Comparison of ENCODE assay signal across 20 cellular contexts in the genomic region with DNA sequence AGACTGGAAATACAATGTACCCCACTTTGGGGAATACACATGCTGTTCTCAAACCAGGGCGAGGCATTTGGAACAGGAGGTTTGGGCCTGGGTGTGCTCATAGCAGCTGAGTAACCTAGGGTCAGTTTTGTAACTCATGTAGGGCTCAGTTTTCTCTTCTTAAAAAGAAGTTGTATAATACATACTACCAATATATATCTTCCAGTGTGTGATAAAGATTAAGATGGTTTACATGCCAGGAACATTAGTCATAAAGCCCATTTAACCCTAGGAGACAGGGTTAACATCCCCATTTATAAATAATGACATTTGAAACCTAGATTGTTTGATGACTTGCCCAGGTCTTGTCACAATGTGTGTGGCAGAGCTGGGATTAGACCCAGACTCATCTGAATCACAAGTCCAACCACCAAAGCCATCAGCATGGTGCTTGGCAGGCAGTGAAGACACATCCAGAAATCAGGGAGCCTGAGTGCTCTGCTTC. TPM values are rescaled to one million over a fixed set of nuclear protein-coding genes. Genes with fewer than 3 reads are reported as not detected.
DNase-seq lines count a peak whose midpoint lies in the region; ATAC-seq lines count a peak whose summit lies in the region.
"Had no signal": no experiment of that assay in that cellular context is flagged by ENCODE, and none has a peak within 500 bp of the region (broad histone marks: within the 10 kb centered on the region; RNA-seq: fewer than 3 reads in every experiment).

No MANE protein-coding gene starts in this region.

- H3K27ac ChIP-seq in duodenal mucosa (ENCODE audit: low read depth, low read length), result no peak overlapping the region
- H3K27ac ChIP-seq in mucosa of rectum (ENCODE audit: low read depth in 2 of 2, low read length in 2 of 2), result peak overlapping the region; percentile 80 to 85
- H3K27ac ChIP-seq: left lung had no signal

- in situ Hi-C loops in ACHN (cut with HindIII; ENCODE audit: low pct_ligation_motif_present, low pct_unique_long_range_greater_than_20kb, low sequenced_read_pairs), result no loop called here

- DNase-seq in ACHN, result peak; percentile 29
- DNase-seq in M059J (ENCODE audit: low read depth), result peak; percentile 88
- DNase-seq: activated CD4-positive, alpha-beta T cell treated with anti-CD3 and anti-CD28 coated beads for 48 hours; activated naive CD8-positive, alpha-beta T cell treated with anti-CD3 and anti-CD28 coated beads for 36 hours; activated T-cell treated with anti-CD3 and anti-CD28 coated beads, Interleukin-2, amount 50 U/mL, for 1 hour; central memory CD4-positive, alpha-beta T cell; GF-D8; hippocampal formation; KG1; left lung; NCI-H524 treated with DMSO at 0.1 percent for 48 hours; stimulated activated CD4-positive, alpha-beta T cell treated with anti-CD3 and anti-CD28 coated beads, Interleukin-4, amount 100 ng/mL, for 4 hours had no signal

- peak overlapping the region; percentile 20 to 48 for H3K9ac ChIP-seq in duodenal mucosa (ENCODE audit: low read depth in 1 of 2, low read length in 2 of 2)
- H3K9ac ChIP-seq in mucosa of rectum (ENCODE audit: low read depth in 1 of 2, low read length in 2 of 2), result peak overlapping the region in 1 of 2 donors; percentile 12

- H3K27me3 ChIP-seq in duodenal mucosa (ENCODE audit: control insufficient read depth in 1 of 2, insufficient read depth in 2 of 2, low read length in 2 of 2), result no peaks in the 10 kb centered on the region
- H3K27me3 ChIP-seq in mucosa of rectum (ENCODE audit: control insufficient read depth in 2 of 2, insufficient read depth in 2 of 2, low read length in 2 of 2), result no peaks in the 10 kb centered on the region
- H3K27me3 ChIP-seq: left lung, right atrium auricular region had no signal

- H3K9me3 ChIP-seq in duodenal mucosa (ENCODE audit: control insufficient read depth in 1 of 2, low read length in 2 of 2) (no peaks in the 10 kb centered on the region), mucosa of rectum (ENCODE audit: control insufficient read depth in 2 of 2, low read length in 2 of 2) (no peaks in the 10 kb centered on the region)
- H3K9me3 ChIP-seq: left lung, right atrium auricular region had no signal

- peak overlapping the region; percentile 16 to 50 for H3K4me3 ChIP-seq in duodenal mucosa (ENCODE audit: low read depth in 1 of 2, low read length in 2 of 2)
- no peak overlapping the region for H3K4me3 ChIP-seq in mucosa of rectum (ENCODE audit: low read length in 2 of 2)
- H3K4me3 ChIP-seq: left lung, right atrium auricular region had no signal

- no peak for ATAC-seq in GM18502 (IDR thresholded peaks at IDR 0.05; ENCODE audit: poor library complexity, unreplicated experiment)
- no peak for ATAC-seq in HG02884 (IDR thresholded peaks at IDR 0.05; ENCODE audit: unreplicated experiment)
- ATAC-seq in HG03108 (IDR thresholded peaks at IDR 0.05; ENCODE audit: unreplicated experiment), result no peak
- ATAC-seq in HG02981 (IDR thresholded peaks at IDR 0.05; ENCODE audit: unreplicated experiment), result no peak
- ATAC-seq: left lung; natural killer cell treated with Interleukin-12 subunit alpha and Interleukin-12 subunit beta and Interleukin-15 and Interleukin-18, amount 100 ng/mL, for 72 hours had no signal

- H3K36me3 ChIP-seq in duodenal mucosa (ENCODE audit: control insufficient read depth in 1 of 2, insufficient read depth in 2 of 2, low read length in 2 of 2) (peaks cover 0 to 32% of the 10 kb centered on the region in 2 donors), mucosa of rectum (ENCODE audit: control insufficient read depth in 2 of 2, insufficient read depth in 2 of 2, low read length in 2 of 2) (peaks cover 3 to 10% of the 10 kb centered on the region in 2 donors)
- H3K36me3 ChIP-seq: left lung, right atrium auricular region had no signal

- H3K4me1 ChIP-seq in duodenal mucosa (ENCODE audit: control insufficient read depth in 1 of 2, insufficient read depth in 2 of 2, low read length in 2 of 2) (peaks cover 12 to 14% of the 10 kb centered on the region in 2 donors), mucosa of rectum (ENCODE audit: control insufficient read depth in 2 of 2, insufficient read depth in 2 of 2, low read length in 2 of 2) (peaks cover 15 to 34% of the 10 kb centered on the region in 2 donors)
- H3K4me1 ChIP-seq: left lung had no signal

RNA-seq across cellular contexts. Expression of gene AKR1B10, which starts 6.0 kb away (rescaled TPM):
- 11.6 and 12.6 TPM in 2 replicates for total RNA-seq in M059J (2014; rRNA removed; shearing (Covaris generic))
- total RNA-seq: activated naive CD8-positive, alpha-beta T cell treated with anti-CD3 and anti-CD28 coated beads for 36 hours; left lung; natural killer cell treated with Interleukin-12 subunit alpha and Interleukin-12 subunit beta and Interleukin-15 and Interleukin-18, amount 100 ng/mL, for 72 hours had no signal

RNA-seq across cellular contexts. Expression of gene AKR1B15, which starts 15.6 kb away (rescaled TPM):
- total RNA-seq in M059J (2014; rRNA removed; shearing (Covaris generic)), result 0.57 and 1.6 TPM in 2 replicates
- total RNA-seq: activated naive CD8-positive, alpha-beta T cell treated with anti-CD3 and anti-CD28 coated beads for 36 hours; left lung; natural killer cell treated with Interleukin-12 subunit alpha and Interleukin-12 subunit beta and Interleukin-15 and Interleukin-18, amount 100 ng/mL, for 72 hours had no signal

Comparison
In these comparisons a context has a peak if more than half of its experiments do, and no peak if none do; other contexts are left out.
1. H3K4me3 ChIP-seq: peak in duodenal mucosa (2 of 2); none in mucosa of rectum (0 of 2).